Comparison of ENCODE assay signal across 8 cellular contexts in the genomic region with DNA sequence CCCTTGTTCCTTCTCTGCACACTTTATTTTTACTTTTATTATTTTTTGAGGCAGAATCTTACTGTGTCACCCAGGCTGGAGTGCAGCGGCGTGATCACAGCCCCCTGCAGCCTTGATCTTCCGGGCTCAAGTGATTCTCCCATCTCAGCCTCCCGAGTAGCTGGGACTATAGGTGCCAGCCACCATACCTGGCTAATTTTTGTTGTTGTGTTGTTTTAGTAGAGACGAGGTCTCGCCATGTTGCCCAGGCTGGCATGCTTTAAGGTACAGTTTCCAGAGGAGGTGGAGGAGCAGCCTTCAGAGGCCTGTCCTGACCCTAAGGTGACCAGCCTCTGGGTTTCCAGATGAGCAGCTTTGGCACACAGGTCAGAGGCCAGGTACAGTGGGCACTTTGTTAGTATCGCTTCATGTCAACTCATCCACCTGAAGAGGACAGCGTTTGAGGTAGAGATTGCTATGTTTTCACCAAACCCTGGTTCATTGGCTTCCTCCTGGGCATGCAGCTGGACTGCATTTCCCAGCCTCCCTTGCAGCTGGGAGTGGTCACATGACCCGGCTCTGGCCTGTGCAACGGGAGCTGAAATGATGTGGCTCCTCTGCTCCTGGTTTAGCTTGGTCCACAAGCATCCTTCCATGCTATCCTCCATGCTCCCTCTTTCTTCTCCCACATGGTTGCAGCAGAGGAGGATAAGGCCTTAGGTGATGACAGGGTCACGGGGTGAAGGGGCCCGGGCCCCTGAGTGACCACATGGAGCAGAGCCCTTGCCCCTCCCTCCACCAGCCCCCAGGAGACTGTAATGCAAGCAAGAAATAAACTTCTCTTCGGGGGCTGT.
DNase-seq lines count a peak whose midpoint lies in the region.

No MANE protein-coding gene starts in this region.

- peak; percentile 60 for DNase-seq in EH (ENCODE audit: low read depth)
- peak; percentile 59 for DNase-seq in M059J (ENCODE audit: low read depth)
- no peak for DNase-seq in neuronal stem cell (ENCODE audit: low spot score)
- no peak for DNase-seq in stimulated activated naive CD4-positive, alpha-beta T cell (lab: John Stamatoyannopoulos, UW)
- DNase-seq in GOT3 (lab: John Stamatoyannopoulos, UW) = no peak
- no peak for DNase-seq in SKM-1 (lab: John Stamatoyannopoulos, UW; ENCODE audit: unreplicated experiment)
- DNase-seq in NOMO-1 (lab: John Stamatoyannopoulos, UW; ENCODE audit: unreplicated experiment in 2 of 2) = no peak

- H3K27ac ChIP-seq in cingulate gyrus (ENCODE audit: low read depth, low read length) (peak overlapping the region; percentile 78), neuronal stem cell (replicated peaks; ENCODE audit: low read length) (no peak overlapping the region)

- H4K91ac ChIP-seq in neuronal stem cell (ENCODE audit: low read depth, low read length, poor library complexity) = no peak overlapping the region

- no peak overlapping the region for H3K4me2 ChIP-seq in neuronal stem cell (ENCODE audit: insufficient read depth, low read length, poor library complexity, severe bottlenecking)

- H4K8ac ChIP-seq in neuronal stem cell (ENCODE audit: low read depth, low read length) = no peak overlapping the region

- no CpG with 5 or more reads among the region's 13 CpGs for WGBS in neuronal stem cell (ENCODE audit: extremely low coverage in 2 of 2, insufficient read length in 2 of 2, insufficient replicate concordance in 1 of 2), 2 donors

- H3K18ac ChIP-seq in neuronal stem cell (ENCODE audit: low read length) = peak overlapping the region; percentile 52

- no peaks in the 10 kb centered on the region for H3K9me3 ChIP-seq in neuronal stem cell (replicated peaks in 1 of 2; ENCODE audit: control insufficient read depth in 2 of 2, insufficient read depth in 1 of 2, low read depth in 1 of 2, low read length in 2 of 2)

- H3K9ac ChIP-seq in neuronal stem cell (ENCODE audit: low read depth, low read length, poor library complexity) = no peak overlapping the region

- no peak overlapping the region for H2BK120ac ChIP-seq in neuronal stem cell (ENCODE audit: low read depth, low read length)

- no peak overlapping the region for H3K23ac ChIP-seq in neuronal stem cell (ENCODE audit: low read depth, low read length, poor library complexity)

- no peaks in the 10 kb centered on the region for H3K36me3 ChIP-seq in neuronal stem cell (replicated peaks in 1 of 2; ENCODE audit: control insufficient read depth in 2 of 2, insufficient read depth in 2 of 2, low read length in 2 of 2)

- peak overlapping the region; percentile 30 for H2BK15ac ChIP-seq in neuronal stem cell (ENCODE audit: low read length)

- H3K79me1 ChIP-seq in neuronal stem cell (ENCODE audit: low read depth, low read length) = no peaks in the 10 kb centered on the region

- no peak overlapping the region for H2BK5ac ChIP-seq in neuronal stem cell (ENCODE audit: low read length)

- H2BK12ac ChIP-seq in neuronal stem cell (ENCODE audit: low read length) = peak overlapping the region; percentile 80

- H3K4me3 ChIP-seq in neuronal stem cell (ENCODE audit: low read length in 2 of 2) = no peak overlapping the region

- no peak overlapping the region for H3K4ac ChIP-seq in neuronal stem cell (ENCODE audit: low read length)

- H3K14ac ChIP-seq in neuronal stem cell (ENCODE audit: low read length) = peak overlapping the region; percentile 42

- H3K27me3 ChIP-seq in neuronal stem cell (ENCODE audit: control insufficient read depth in 3 of 3, insufficient read depth in 3 of 3, low read depth in 1 of 3, low read length in 3 of 3) = peaks cover 0 to 4% (median 0%) of the 10 kb centered on the region in 3 experiments

- H2AFZ ChIP-seq in neuronal stem cell (ENCODE audit: low read length) = peak overlapping the region; percentile 62

- H3K4me1 ChIP-seq in neuronal stem cell (ENCODE audit: control insufficient read depth in 2 of 2, insufficient read depth in 1 of 2, low read depth in 1 of 2, low read length in 2 of 2) = peaks cover 13 to 22% of the 10 kb centered on the region in 2 donors

- H2AK5ac ChIP-seq in neuronal stem cell (ENCODE audit: low read depth, low read length) = no peak overlapping the region

Comparison
In these comparisons a context has a peak if more than half of its experiments do, and no peak if none do; other contexts are left out.
1. DNase-seq: peak in EH (single experiment) and M059J (single experiment); none in neuronal stem cell (single experiment), stimulated activated naive CD4-positive, alpha-beta T cell (0 of 6), GOT3 (single experiment), SKM-1 (single experiment) and NOMO-1 (0 of 2).